In the genomic region with DNA sequence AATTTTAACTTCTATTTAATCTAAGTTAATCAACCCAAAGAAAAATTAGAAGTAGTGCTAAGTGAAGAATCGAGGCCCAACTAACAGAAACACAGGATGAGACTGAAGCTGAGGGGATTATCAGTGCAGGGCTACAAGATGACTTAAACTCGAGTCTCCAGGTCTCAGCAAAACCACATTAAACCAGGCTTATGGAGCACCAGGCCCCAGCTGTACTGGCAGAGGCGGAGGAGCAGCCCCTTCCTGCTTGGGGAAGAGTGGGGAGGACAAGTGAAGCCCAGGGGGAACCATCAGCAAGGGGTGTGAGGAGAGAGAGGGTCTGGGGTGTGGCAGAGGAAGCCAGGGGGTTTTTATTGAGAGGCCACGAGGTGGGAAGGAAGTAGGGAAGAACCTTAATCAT, we compare ENCODE assay signal across 1 cellular context.
TF ChIP-seq lines count a peak whose summit lies in the region.

No MANE protein-coding gene starts in this region.

TF ChIP-seq in IMR-90, 13 proteins besides CTCF, POLR2A, EP300 and RAD21 (continued from another document):
- TF ChIP-seq, protein P1, sequence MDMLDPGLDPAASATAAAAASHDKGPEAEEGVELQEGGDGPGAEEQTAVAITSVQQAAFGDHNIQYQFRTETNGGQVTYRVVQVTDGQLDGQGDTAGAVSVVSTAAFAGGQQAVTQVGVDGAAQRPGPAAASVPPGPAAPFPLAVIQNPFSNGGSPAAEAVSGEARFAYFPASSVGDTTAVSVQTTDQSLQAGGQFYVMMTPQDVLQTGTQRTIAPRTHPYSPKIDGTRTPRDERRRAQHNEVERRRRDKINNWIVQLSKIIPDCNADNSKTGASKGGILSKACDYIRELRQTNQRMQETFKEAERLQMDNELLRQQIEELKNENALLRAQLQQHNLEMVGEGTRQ (IDR thresholded peaks at IDR 0.05; ENCODE audit: low read depth, low read length), result no peak
- TF ChIP-seq NFE2L2 (IDR thresholded peaks at IDR 0.05; ENCODE audit: low read depth, low read length), result no peak
- no peak for TF ChIP-seq MAZ (IDR thresholded peaks at IDR 0.05; ENCODE audit: borderline replicate concordance, low read depth, low read length)
- TF ChIP-seq BHLHE40 (IDR thresholded peaks at IDR 0.05; ENCODE audit: low read depth, low read length), result no peak
